In genomic region chr10:21523007-21523406, GRCh38 we compare ENCODE assay signal across 10 cellular contexts. TPM values are rescaled to one million over a fixed set of nuclear protein-coding genes. Genes with fewer than 3 reads are reported as not detected.
DNase-seq lines count a peak whose midpoint lies in the region; ATAC-seq, FAIRE-seq and TF ChIP-seq lines count a peak whose summit lies in the region.
"Had no signal": no experiment of that assay in that cellular context is flagged by ENCODE, and none has a peak within 500 bp of the region (broad histone marks: within the 10 kb centered on the region; RNA-seq: fewer than 3 reads in every experiment).

No MANE protein-coding gene starts in this region.

- no peaks in the 10 kb centered on the region for H3K27me3 ChIP-seq in MG63

- DNase-seq in A549 (ENCODE audit: low read depth in 1 of 2, low spot score in 1 of 2) (peak in 1 of 2 experiments; percentile 35), HFFc6 (no peak), mesothelial cell of epicardium (ENCODE audit: low spot score in 2 of 2, unreplicated experiment in 2 of 2) (no peak), MG63 (no peak), mucosa of gallbladder (ENCODE audit: low spot score) (no peak)
- DNase-seq in stimulated activated CD4-positive, alpha-beta T cell treated with anti-CD3 and anti-CD28 coated beads, Interleukin-12 subunit alpha, Interleukin-12 subunit beta, amount 100 ng/mL, for 4 hours = no peak
- DNase-seq: effector memory CD8-positive, alpha-beta T cell; GDM1 had no signal

- no peak for TF ChIP-seq POLR2A in A549 (IDR thresholded peaks at IDR 0.05; ENCODE audit: low read length)

- 0 out of 5 replicates have a peak, but pooled peaks of 1 of the 2 experiments have one; percentile 12 for TF ChIP-seq RAD21 in A549 (conservative IDR thresholded peaks at IDR 0.05 in 1 of 2, IDR thresholded peaks at IDR 0.05 in 1 of 2)

- H3K27ac Mint-ChIP-seq in HFFc6 (peak overlapping the region; percentile 54; the same call in 1 of the 2 replicates), brain (peak overlapping the region; percentile 96 to 100 (median 99)), mesothelial cell of epicardium (peak overlapping the region; percentile 98)
- H3K27ac Mint-ChIP-seq: effector memory CD8-positive, alpha-beta T cell had no signal

- FAIRE-seq in A549 (lab: Jason Lieb, UNC) = no peak

- H3K27me3 Mint-ChIP-seq in HFFc6 (ENCODE audit: insufficient read depth) = peaks cover 1% of the 10 kb centered on the region; the same call in 1 of the 2 replicates
- peaks cover 25% of the 10 kb centered on the region for H3K27me3 Mint-ChIP-seq in brain
- H3K27me3 Mint-ChIP-seq in mesothelial cell of epicardium (ENCODE audit: low read depth) = no peaks in the 10 kb centered on the region

- H3K4me3 ChIP-seq in A549 (no peak overlapping the region), MG63 (no peak overlapping the region)

- H3K9me3 ChIP-seq in A549 (no peaks in the 10 kb centered on the region), MG63 (no peaks in the 10 kb centered on the region)

- CTCF ChIA-PET in A549 (lab: Yijun Ruan, JAX) = interaction anchor here (1.3 to 3.5 kb wide), 3 partner anchors 26 to 209 kb away, joined by 4 to 20 read pairs (median 5); no protein-coding TSS in a partner anchor

- POLR2A ChIA-PET in A549 (lab: Yijun Ruan, JAX) = no interaction called here

- H3K4me3 Mint-ChIP-seq in HFFc6 = no peak overlapping the region
- peak overlapping the region; percentile 88 to 94 (median 90) for H3K4me3 Mint-ChIP-seq in brain
- peak overlapping the region; percentile 60 for H3K4me3 Mint-ChIP-seq in mesothelial cell of epicardium

- no peaks in the 10 kb centered on the region; the same call in 1 of the 2 replicates for H3K36me3 ChIP-seq in MG63

- H3K4me1 ChIP-seq in A549 = peaks cover 41% of the 10 kb centered on the region

- TF ChIP-seq EP300 in A549 (IDR thresholded peaks at IDR 0.05) = no peak

- TF ChIP-seq CTCF in A549 (IDR thresholded peaks at IDR 0.05) (no peak), HFFc6 (IDR thresholded peaks at IDR 0.05) (no peak), brain (conservative IDR thresholded peaks at IDR 0.05) (no peak), mesothelial cell of epicardium (IDR thresholded peaks at IDR 0.05; ENCODE audit: unreplicated experiment) (no peak)

- peak overlapping the region in 1 of 2 experiments; percentile 99; a peak in 3 of 6 replicates for H3K27ac ChIP-seq in A549

- 0 out of 3 replicates have a peak overlapping the region, but pooled peaks have one; percentile 83 for H3K4me2 ChIP-seq in A549

- H3K9me3 Mint-ChIP-seq in HFFc6 (no peaks in the 10 kb centered on the region), brain (peaks cover 0 to 7% (median 0%) of the 10 kb centered on the region in 5 experiments), mesothelial cell of epicardium (no peaks in the 10 kb centered on the region)
- H3K9me3 Mint-ChIP-seq: effector memory CD8-positive, alpha-beta T cell had no signal

- 80% methylated on average over 1 of the region's 1 CpG for WGBS in A549 (ENCODE audit: missing lambda C conversion rate)

- ATAC-seq in A549 = no peak
- no peak for ATAC-seq in activated CD4-positive, CD25-positive, alpha-beta regulatory T cell treated with anti-CD3 and anti-CD28 coated beads, Interleukin-2, amount 50 U/mL, for 24 hours
- ATAC-seq: effector memory CD8-positive, alpha-beta T cell had no signal

- H3K36me3 Mint-ChIP-seq in HFFc6 (ENCODE audit: low read depth) = no peaks in the 10 kb centered on the region
- H3K36me3 Mint-ChIP-seq in brain = no peaks in the 10 kb centered on the region
- no peaks in the 10 kb centered on the region for H3K36me3 Mint-ChIP-seq in mesothelial cell of epicardium

- H3K4me1 Mint-ChIP-seq in HFFc6 (ENCODE audit: low read depth) (peaks cover 64% of the 10 kb centered on the region), brain (peaks cover 65% of the 10 kb centered on the region), mesothelial cell of epicardium (peaks cover 80% of the 10 kb centered on the region)

TF ChIP-seq in A549, 52 proteins besides CTCF, POLR2A, EP300 and RAD21:
- TF ChIP-seq MAX (IDR thresholded peaks at IDR 0.05) (no peak), MAFK (IDR thresholded peaks at IDR 0.05; ENCODE audit: partially characterized antibody) (no peak), TFCP2L1 (CRISPR knock-in tag; IDR thresholded peaks at IDR 0.05) (no peak), HOXB5 (CRISPR knock-in tag; IDR thresholded peaks at IDR 0.05) (no peak), NPAS2 (CRISPR knock-in tag; IDR thresholded peaks at IDR 0.05; ENCODE audit: borderline replicate concordance) (no peak), MAZ (IDR thresholded peaks at IDR 0.05; ENCODE audit: borderline replicate concordance, low read depth, low read length) (no peak), ZC3H11A (IDR thresholded peaks at IDR 0.05) (no peak), JUNB (IDR thresholded peaks at IDR 0.05) (no peak), CBX2 (IDR thresholded peaks at IDR 0.05; ENCODE audit: borderline replicate concordance, low read depth) (no peak), RNF2 (IDR thresholded peaks at IDR 0.05; ENCODE audit: borderline replicate concordance, low read depth) (no peak), ZSCAN20 (CRISPR knock-in tag; IDR thresholded peaks at IDR 0.05) (no peak), RARB (CRISPR knock-in tag; IDR thresholded peaks at IDR 0.05) (no peak), ZFP36 (IDR thresholded peaks at IDR 0.05; ENCODE audit: borderline replicate concordance, partially characterized antibody) (no peak)

RNA-seq across cellular contexts. Expression of gene SKIDA1, which starts 2.5 kb away (rescaled TPM):
- 0.87 and 1.0 TPM in 2 replicates for polyA plus RNA-seq in A549 (2011; rRNA removed)
- polyA plus RNA-seq in A549 (2012; cell fraction: cytosol; rRNA removed) = 0.54 and 0.60 TPM in 2 replicates
- polyA plus RNA-seq in A549 (2012; cell fraction: nucleus; rRNA removed) = 0.48 and 0.60 TPM in 2 replicates
- polyA plus RNA-seq in A549 (2017; fragmentation: RNase III; extraction: RNeasy Plus Mini Kit Qiagen cat#74134 plus additional on column Dnase treatment) = 3.5 to 4.2 TPM (median 4.1 TPM) in 3 replicates
- 1.2 and 1.4 TPM in 2 replicates for polyA minus RNA-seq in A549 (2011; rRNA and poly(A)+ RNA removed)
- under 1 TPM; 0.35 to 0.71 (median 0.46) TPM for total RNA-seq in HFFc6 (2021; fragmentation: NEBNext Ultra II Directional; extraction: Animal tissue kit (Norgen Biotek cat#: 25700))
- 0.46 TPM for polyA plus RNA-seq in brain (ENCODE audit: insufficient read depth, low read depth, low replicate concordance)
- 9.7 to 10.4 TPM (median 9.7 TPM) in 3 replicates for total RNA-seq in mesothelial cell of epicardium
- total RNA-seq in MG63 (2014; rRNA removed; shearing (Covaris generic); ENCODE audit: low replicate concordance) = 2.0 and 3.1 TPM in 2 replicates
- total RNA-seq in mucosa of gallbladder = 1.2 TPM

RNA-seq across cellular contexts. Expression of gene MLLT10, which starts 11.0 kb away (rescaled TPM):
- polyA plus RNA-seq in A549 (2011; rRNA removed) (54.1 and 55.5 TPM in 2 replicates), A549 (2017; fragmentation: RNase III; extraction: RNeasy Plus Mini Kit Qiagen cat#74134 plus additional on column Dnase treatment) (35.3 to 41.7 TPM (median 38.9 TPM) in 3 replicates), brain (ENCODE audit: insufficient read depth, low read depth, low replicate concordance) (17.4 TPM)
- 28.8 and 31.8 TPM in 2 replicates for polyA plus RNA-seq in A549 (2012; cell fraction: cytosol; rRNA removed)
- polyA plus RNA-seq in A549 (2012; cell fraction: nucleus; rRNA removed) = 26.3 and 38.8 TPM in 2 replicates
- 65.1 and 116 TPM in 2 replicates for polyA minus RNA-seq in A549 (2011; rRNA and poly(A)+ RNA removed)
- total RNA-seq in HFFc6 (2021; fragmentation: NEBNext Ultra II Directional; extraction: Animal tissue kit (Norgen Biotek cat#: 25700)) = 10 to 100 TPM; 21.8 to 25.2 (median 22.9) TPM
- total RNA-seq in mesothelial cell of epicardium (56.1 to 64.4 TPM (median 62.5 TPM) in 3 replicates), mucosa of gallbladder (33.0 TPM)
- total RNA-seq in MG63 (2014; rRNA removed; shearing (Covaris generic); ENCODE audit: low replicate concordance) = 15.2 and 22.5 TPM in 2 replicates
